Comparison of ENCODE assay signal across 15 cellular contexts in the genomic region with DNA sequence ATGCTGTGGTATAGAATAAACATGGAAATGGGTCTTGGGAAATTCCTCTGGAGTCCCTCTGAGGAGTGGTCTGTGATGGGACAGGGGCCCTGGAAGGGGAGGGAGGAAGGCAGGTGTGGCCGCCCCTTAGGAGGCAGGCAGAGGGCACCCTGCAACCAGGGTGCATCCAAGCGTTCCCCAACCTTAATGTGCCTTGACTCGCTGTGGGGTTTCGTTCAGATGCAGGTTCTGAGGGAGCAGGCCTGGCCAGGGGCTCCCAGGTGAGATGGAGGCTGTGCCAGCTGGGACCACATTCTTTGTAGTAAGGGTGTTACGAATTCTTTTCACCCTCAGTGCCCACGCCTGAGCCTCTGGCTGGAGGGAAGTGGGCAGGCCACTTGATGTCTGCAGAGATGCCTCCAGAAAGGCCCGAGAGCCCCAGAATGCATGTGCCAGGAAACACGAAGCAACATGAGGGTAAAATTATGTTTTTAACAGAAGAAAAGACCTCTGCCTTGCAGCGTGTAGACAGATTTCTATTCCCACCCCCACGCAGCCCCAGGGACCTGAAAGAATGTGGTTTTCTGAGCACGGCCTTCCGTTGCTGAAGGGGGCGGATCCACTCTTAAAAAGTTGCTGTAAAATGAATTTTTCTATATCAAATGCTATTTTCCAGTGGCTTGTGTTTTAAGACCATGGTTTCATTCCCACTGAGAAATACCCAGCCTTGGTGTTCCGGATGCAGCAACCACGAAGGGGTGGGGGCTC.
DNase-seq lines count a peak whose midpoint lies in the region; TF ChIP-seq lines count a peak whose summit lies in the region.
"Had no signal": no experiment of that assay in that cellular context is flagged by ENCODE, and none has a peak within 500 bp of the region (broad histone marks: within the 10 kb centered on the region; RNA-seq: fewer than 3 reads in every experiment).

No MANE protein-coding gene starts in this region.

- no peaks in the 10 kb centered on the region for H3K27me3 Mint-ChIP-seq in osteocyte (ENCODE audit: unreplicated experiment)
- H3K27me3 Mint-ChIP-seq: stimulated activated naive CD8-positive, alpha-beta T cell treated with anti-CD3 and anti-CD28 coated beads, Interleukin-15, Interleukin-2, amounts not matched to agents 100 ng/mL and 50 ng/mL, for 24 hours had no signal

- H3K27ac ChIP-seq in BLaER1 = peak overlapping the region; percentile 49

- no peaks in the 10 kb centered on the region for H3K36me3 Mint-ChIP-seq in osteocyte (ENCODE audit: unreplicated experiment)

- H3K4me3 Mint-ChIP-seq in osteocyte (ENCODE audit: unreplicated experiment) = no peak overlapping the region
- H3K4me3 Mint-ChIP-seq: CD14-positive monocyte; stimulated activated naive CD8-positive, alpha-beta T cell treated with anti-CD3 and anti-CD28 coated beads, Interleukin-15, Interleukin-2, amounts not matched to agents 100 ng/mL and 50 ng/mL, for 24 hours had no signal

- H3K4me3 ChIP-seq in BLaER1 (peak overlapping the region; percentile 8; the same call in 1 of the 2 replicates), choroid plexus epithelial cell (ENCODE audit: low read depth, low read length) (no peak overlapping the region)
- H3K4me3 ChIP-seq: left lung had no signal

- no peaks in the 10 kb centered on the region for H3K27me3 ChIP-seq in BLaER1
- H3K27me3 ChIP-seq: left lung had no signal

- peak overlapping the region; percentile 82 for H3K4me2 ChIP-seq in BLaER1

- no peak for TF ChIP-seq CTCF in choroid plexus epithelial cell (conservative IDR thresholded peaks at IDR 0.05; ENCODE audit: low read depth, low read length)
- no peak for TF ChIP-seq CTCF in osteocyte (IDR thresholded peaks at IDR 0.05)

- peaks cover 13% of the 10 kb centered on the region for H3K9me3 ChIP-seq in BLaER1

- H3K36me3 ChIP-seq in BLaER1 = no peaks in the 10 kb centered on the region
- H3K36me3 ChIP-seq: left lung had no signal

- no peaks in the 10 kb centered on the region for H4K20me1 ChIP-seq in BLaER1

- DNase-seq in Kasumi-1 (lab: John Stamatoyannopoulos, UW) (peak; percentile 12 to 16), choroid plexus epithelial cell (ENCODE audit: low read depth) (peak; percentile 74), osteocyte (ENCODE audit: extremely low spot score, unreplicated experiment) (no peak), NCI-H1436 (lab: John Stamatoyannopoulos, UW) (no peak), NCI-H1105 treated with DMSO at 0.1 percent for 48 hours (lab: John Stamatoyannopoulos, UW) (no peak), RPMI8226 (no peak), C1 segment of cervical spinal cord (lab: John Stamatoyannopoulos, UW) (no peak)
- DNase-seq: KG1; left lung; NCI-H2107; NK-92 treated with Interleukin-12 subunit alpha and Interleukin-12 subunit beta, amount 100 ng/mL, for 24 hours; nucleus accumbens had no signal

- H3K9me3 Mint-ChIP-seq in osteocyte (ENCODE audit: unreplicated experiment) = peaks cover 12% of the 10 kb centered on the region

- H3K4me1 Mint-ChIP-seq in osteocyte (ENCODE audit: unreplicated experiment) = peaks cover 48% of the 10 kb centered on the region

- H3K27ac Mint-ChIP-seq in osteocyte (ENCODE audit: unreplicated experiment) = peak overlapping the region; percentile 77
- H3K27ac Mint-ChIP-seq: stimulated activated naive CD8-positive, alpha-beta T cell treated with anti-CD3 and anti-CD28 coated beads, Interleukin-15, Interleukin-2, amounts not matched to agents 100 ng/mL and 50 ng/mL, for 24 hours had no signal

- H3K9ac ChIP-seq in BLaER1 = peak overlapping the region; percentile 9; the same call in 1 of the 2 replicates

- H3K4me1 ChIP-seq in BLaER1 = peaks cover 55% of the 10 kb centered on the region

Comparison
In these comparisons a context has a peak if more than half of its experiments do, and no peak if none do; other contexts are left out.
1. DNase-seq: peak in Kasumi-1 (2 of 2) and choroid plexus epithelial cell (single experiment); none in osteocyte (single experiment), NCI-H1436 (single experiment), NCI-H1105 treated with DMSO at 0.1 percent for 48 hours (single experiment), RPMI8226 (single experiment) and C1 segment of cervical spinal cord (0 of 14).